ENCODE assay signal across 18 cellular contexts in genomic region chr12:88784166-88784565, GRCh38.
DNase-seq lines count a peak whose midpoint lies in the region; ATAC-seq, FAIRE-seq and TF ChIP-seq lines count a peak whose summit lies in the region.
"Had no signal": no experiment of that assay in that cellular context is flagged by ENCODE, and none has a peak within 500 bp of the region (broad histone marks: within the 10 kb centered on the region; RNA-seq: fewer than 3 reads in every experiment).

No MANE protein-coding gene starts in this region.

- 0 out of 2 replicates have a peak overlapping the region, but pooled peaks have one; percentile 19 for H2AFZ ChIP-seq in H1 (ENCODE audit: low read length)
- H2AFZ ChIP-seq: PC-9 had no signal

- POLR2A ChIA-PET in H1 (lab: Charles Lee; ENCODE audit: partially characterized antibody), result no interaction called here

- H3K36me3 ChIP-seq in H1 (ENCODE audit: control insufficient read depth in 2 of 4, insufficient read depth in 4 of 4, low read length in 3 of 4) (no peaks in the 10 kb centered on the region), mesendoderm (ENCODE audit: control insufficient read depth, insufficient read depth, low read length) (no peaks in the 10 kb centered on the region)
- H3K36me3 ChIP-seq: BE2C, SJSA1 had no signal

- no peak overlapping the region for H2BK20ac ChIP-seq in H1 (ENCODE audit: low read length)

- H3K9me3 Mint-ChIP-seq in activated CD4-positive, alpha-beta T cell treated with anti-CD3 and anti-CD28 coated beads, Interleukin-2, amount 10 ng/mL, durations not matched to agents 24 days and 14 days, result no peaks in the 10 kb centered on the region

- ATAC-seq in GM21447 (IDR thresholded peaks at IDR 0.05; ENCODE audit: unreplicated experiment) (no peak), GM18511 (IDR thresholded peaks at IDR 0.05; ENCODE audit: unreplicated experiment) (no peak)
- ATAC-seq: HCT116 had no signal

- H3K4me2 ChIP-seq in H1 (ENCODE audit: insufficient read depth in 1 of 2, low read depth in 2 of 2, low read length in 2 of 2), result no peak overlapping the region
- no peak overlapping the region for H3K4me2 ChIP-seq in mesendoderm (ENCODE audit: low read length)
- H3K4me2 ChIP-seq: PC-9 had no signal

- no peak for TF ChIP-seq RAD21 in H1 (IDR thresholded peaks at IDR 0.05 in 1 of 2, conservative IDR thresholded peaks at IDR 0.05 in 1 of 2; ENCODE audit: low read depth in 2 of 2, low read length in 2 of 2)

- H3K27me3 Mint-ChIP-seq in activated CD4-positive, alpha-beta T cell treated with anti-CD3 and anti-CD28 coated beads, Interleukin-2, amount 10 ng/mL, durations not matched to agents 24 days and 14 days, result no peaks in the 10 kb centered on the region
- H3K27me3 Mint-ChIP-seq: CD4-positive, alpha-beta memory T cell had no signal

- no peak overlapping the region for H3K27ac Mint-ChIP-seq in activated CD4-positive, alpha-beta T cell treated with anti-CD3 and anti-CD28 coated beads, Interleukin-2, amount 10 ng/mL, durations not matched to agents 24 days and 14 days
- H3K27ac Mint-ChIP-seq: CD4-positive, alpha-beta memory T cell had no signal

- no peak overlapping the region for H3K18ac ChIP-seq in H1 (ENCODE audit: extremely low read depth, low read length)
- H3K18ac ChIP-seq in mesendoderm (ENCODE audit: low read length), result no peak overlapping the region

- no peaks in the 10 kb centered on the region; the same call in 1 of the 2 replicates for H3K23me2 ChIP-seq in H1 (ENCODE audit: low read depth, low read length)

- H2BK120ac ChIP-seq in H1 (replicated peaks; ENCODE audit: low read depth, low read length) (no peak overlapping the region), mesendoderm (ENCODE audit: low read depth, low read length) (no peak overlapping the region)

- no peak for TF ChIP-seq CTCF in H1 (IDR thresholded peaks at IDR 0.05; ENCODE audit: control extremely low read depth in 1 of 3, insufficient read depth in 1 of 3, low read depth in 1 of 3, low read length in 3 of 3)

- FAIRE-seq in H1 (lab: Jason Lieb, UNC), result no peak

- H3K27ac ChIP-seq in H1 (ENCODE audit: low read depth, low read length), result no peak overlapping the region
- no peak overlapping the region for H3K27ac ChIP-seq in mesendoderm (ENCODE audit: low read depth, low read length)
- H3K27ac ChIP-seq: HL-60, PC-9, SJSA1 had no signal

- H3K56ac ChIP-seq in H1 (replicated peaks; ENCODE audit: insufficient read length, low read depth, low read length) (no peak overlapping the region), mesendoderm (ENCODE audit: low read length) (no peak overlapping the region)

- no peak overlapping the region for H2BK5ac ChIP-seq in H1 (ENCODE audit: low read depth, low read length)
- no peak overlapping the region for H2BK5ac ChIP-seq in mesendoderm (ENCODE audit: low read length)

- H3K23ac ChIP-seq in H1 (ENCODE audit: insufficient read length), result no peak overlapping the region
- no peak overlapping the region for H3K23ac ChIP-seq in mesendoderm (ENCODE audit: low read length)

- H4K91ac ChIP-seq in H1 (replicated peaks; ENCODE audit: insufficient read length, low read length), result no peak overlapping the region

- no peak overlapping the region for H2BK15ac ChIP-seq in H1 (ENCODE audit: low read length)
- H2BK15ac ChIP-seq in mesendoderm (replicated peaks; ENCODE audit: low read depth), result no peak overlapping the region

- H3K14ac ChIP-seq in H1 (ENCODE audit: insufficient read length), result no peak overlapping the region

- no peak overlapping the region for H4K5ac ChIP-seq in H1 (ENCODE audit: insufficient read length, low read depth, low read length)
- no peak overlapping the region for H4K5ac ChIP-seq in mesendoderm (ENCODE audit: low read length)

- CTCF ChIA-PET in H1 (lab: Charles Lee; ENCODE audit: partially characterized antibody), result interaction anchor here (0.7 kb wide), 1 partner anchor 173 kb away, joined by 3 read pairs; no protein-coding TSS in a partner anchor

- H3K27me3 ChIP-seq in H1 (replicated peaks in 1 of 4; ENCODE audit: control insufficient read depth in 3 of 4, extremely low read depth in 1 of 4, insufficient read depth in 3 of 4, low read length in 3 of 4) (no peaks in the 10 kb centered on the region), mesendoderm (ENCODE audit: insufficient read depth, low read length, poor library complexity) (no peaks in the 10 kb centered on the region)
- H3K27me3 ChIP-seq: BE2C, SJSA1 had no signal

- no peak for TF ChIP-seq POLR2A in H1 (IDR thresholded peaks at IDR 0.05; ENCODE audit: control extremely low read depth in 1 of 2, low read depth in 2 of 2, low read length in 2 of 2)

- H2BK12ac ChIP-seq in H1 (ENCODE audit: low read depth, low read length), result no peak overlapping the region

- 0 out of 4 replicates have a peak, but pooled peaks cover 0 to under 1% of the 10 kb centered on the region in 2 experiments for H3K9me3 ChIP-seq in H1 (ENCODE audit: insufficient read depth in 2 of 2, low read depth in 1 of 2, low read length in 1 of 2)
- H3K9me3 ChIP-seq: BE2C, SJSA1 had no signal

- H3K4me3 ChIP-seq in H1 (ENCODE audit: extremely low read depth in 1 of 4, insufficient read depth in 2 of 4, low read depth in 3 of 4, low read length in 4 of 4) (no peak overlapping the region), mesendoderm (ENCODE audit: low read length) (no peak overlapping the region)
- H3K4me3 ChIP-seq: PC-9, SJSA1 had no signal

- no peaks in the 10 kb centered on the region for H3K36me3 Mint-ChIP-seq in activated CD4-positive, alpha-beta T cell treated with anti-CD3 and anti-CD28 coated beads, Interleukin-2, amount 10 ng/mL, durations not matched to agents 24 days and 14 days (ENCODE audit: low read depth)
- H3K36me3 Mint-ChIP-seq: CD4-positive, alpha-beta memory T cell had no signal

- WGBS in H1 (ENCODE audit: extremely low coverage in 1 of 2, insufficient coverage in 1 of 2, insufficient read length in 1 of 2, insufficient replicate concordance in 2 of 2, low coverage in 1 of 2, low lambda C conversion rate in 2 of 2, missing lambda C conversion rate in 1 of 2), 2 experiments, result 88% methylated on average over 1 of the region's 1 CpG; no CpG with 5 or more reads in 1 of the 2 experiments
- WGBS in mesendoderm (ENCODE audit: extremely low coverage, insufficient coverage, low lambda C conversion rate), result no CpG with 5 or more reads among the region's 1 CpG

- H3K4ac ChIP-seq in H1 (replicated peaks; ENCODE audit: insufficient read length, low read depth, low read length), result no peak overlapping the region
- no peak overlapping the region for H3K4ac ChIP-seq in mesendoderm (ENCODE audit: low read depth, low read length)

- intact Hi-C loops in activated CD4-positive, alpha-beta T cell treated with anti-CD3 and anti-CD28 coated beads, Interleukin-2, amount 10 ng/mL, durations not matched to agents 24 days and 14 days (cut with micrococcal nuclease), result no loop called here

- H3K9ac ChIP-seq in H1 (replicated peaks in 1 of 4; ENCODE audit: extremely low read depth in 1 of 4, low read depth in 3 of 4, low read length in 3 of 4), result no peak overlapping the region
- no peak overlapping the region for H3K9ac ChIP-seq in mesendoderm (ENCODE audit: low read length)

- H2AK5ac ChIP-seq in H1 (ENCODE audit: low read depth, low read length) (no peak overlapping the region), mesendoderm (ENCODE audit: low read length) (no peak overlapping the region)

- DNase-seq in LoVo (ENCODE audit: low spot score) (peak; percentile 19), H1 (ENCODE audit: low read depth in 1 of 2, low spot score in 2 of 2) (no peak), mesendoderm (peak; percentile 56), NCI-H146 (lab: John Stamatoyannopoulos, UW) (no peak)
- DNase-seq in activated CD4-positive, alpha-beta T cell treated with anti-CD3 and anti-CD28 coated beads, Interleukin-2, amount 10 ng/mL, durations not matched to agents 24 days and 14 days, result no peak
- DNase-seq: BE2C; CD4-positive, alpha-beta memory T cell; NCI-H1048; NCI-H1436 treated with DMSO at 0.1 percent for 48 hours; NCI-H2081; NCI-H510A treated with DMSO at 0.1 percent for 48 hours; NCI-H82; PC-9 had no signal

- H4K20me1 ChIP-seq in H1 (replicated peaks in 1 of 2; ENCODE audit: control insufficient read depth in 1 of 2, insufficient read depth in 2 of 2, low read length in 2 of 2), result no peaks in the 10 kb centered on the region

- H3K4me1 ChIP-seq in H1 (replicated peaks in 1 of 4; ENCODE audit: control insufficient read depth in 3 of 4, insufficient read depth in 4 of 4, low read length in 3 of 4), result no peaks in the 10 kb centered on the region
- H3K4me1 ChIP-seq in mesendoderm (ENCODE audit: control insufficient read depth, low read depth, low read length), result no peaks in the 10 kb centered on the region
- H3K4me1 ChIP-seq: BE2C, SJSA1 had no signal

- H3K79me1 ChIP-seq in H1 (ENCODE audit: low read depth, low read length) (no peaks in the 10 kb centered on the region), mesendoderm (ENCODE audit: low read length) (no peaks in the 10 kb centered on the region)

- H4K8ac ChIP-seq in H1 (ENCODE audit: extremely low read depth, insufficient read depth, low read length) (no peak overlapping the region), mesendoderm (ENCODE audit: low read depth, low read length) (no peak overlapping the region)

- no peaks in the 10 kb centered on the region for H3K79me2 ChIP-seq in H1 (ENCODE audit: control insufficient read depth in 1 of 2, insufficient read depth in 2 of 2, low read length in 2 of 2)
- no peaks in the 10 kb centered on the region for H3K79me2 ChIP-seq in mesendoderm (ENCODE audit: control insufficient read depth, insufficient read depth, low read length)

- no peak for TF ChIP-seq EP300 in H1 (IDR thresholded peaks at IDR 0.05; ENCODE audit: borderline replicate concordance in 1 of 2, low read depth in 2 of 2, low read length in 2 of 2)

- no peaks in the 10 kb centered on the region for H3K4me1 Mint-ChIP-seq in activated CD4-positive, alpha-beta T cell treated with anti-CD3 and anti-CD28 coated beads, Interleukin-2, amount 10 ng/mL, durations not matched to agents 24 days and 14 days
- H3K4me1 Mint-ChIP-seq: CD4-positive, alpha-beta memory T cell had no signal

- no peak overlapping the region for H3K4me3 Mint-ChIP-seq in activated CD4-positive, alpha-beta T cell treated with anti-CD3 and anti-CD28 coated beads, Interleukin-2, amount 10 ng/mL, durations not matched to agents 24 days and 14 days
- H3K4me3 Mint-ChIP-seq: CD4-positive, alpha-beta memory T cell had no signal

TF ChIP-seq in H1, 55 proteins besides CTCF, POLR2A, EP300 and RAD21 (continues in another document):
- no peak for TF ChIP-seq ATF2 (IDR thresholded peaks at IDR 0.05; ENCODE audit: low read length)
- TF ChIP-seq SP4 (IDR thresholded peaks at IDR 0.05; ENCODE audit: low read length), result no peak

Comparison
In these comparisons a context has a peak if more than half of its experiments do, and no peak if none do; other contexts are left out.
1. DNase-seq: peak in LoVo (single experiment) and mesendoderm (single experiment); none in H1 (0 of 2), activated CD4-positive, alpha-beta T cell treated with anti-CD3 and anti-CD28 coated beads, Interleukin-2, amount 10 ng/mL, durations not matched to agents 24 days and 14 days (single experiment) and NCI-H146 (single experiment).